34 cellular contexts compared by ENCODE assay signal in genomic region chr5:136101884-136102283, GRCh38.
"Had no signal": no experiment of that assay in that cellular context is flagged by ENCODE, and none has a peak within 500 bp of the region (broad histone marks: within the 10 kb centered on the region; RNA-seq: fewer than 3 reads in every experiment).

No MANE protein-coding gene starts in this region.

- H3K4me3 ChIP-seq: MG63 had no signal

- DNase-seq: Kasumi-1, MG63, MM.1S, MV-4-11, NCI-H1048, NCI-H1092, NCI-H1092 treated with DMSO at 0.1 percent for 48 hours, NCI-H1105, NCI-H1417, NCI-H1417 treated with DMSO at 0.1 percent for 48 hours, NCI-H1436, NCI-H1436 treated with DMSO at 0.1 percent for 48 hours, NCI-H146, NCI-H1694, NCI-H1694 treated with DMSO at 0.1 percent for 48 hours, NCI-H187, NCI-H187 treated with DMSO at 0.1 percent for 48 hours, NCI-H1930, NCI-H2029, NCI-H2081, NCI-H2081 treated with DMSO at 0.1 percent for 48 hours, NCI-H2107, NCI-H2171, NCI-H2171 treated with DMSO at 0.1 percent for 48 hours, NCI-H2227 treated with DMSO at 0.1 percent for 48 hours, NCI-H226, NCI-H345, NCI-H446, NCI-H446 treated with DMSO at 0.1 percent for 48 hours, NCI-H510A, NCI-H510A treated with DMSO at 0.1 percent for 48 hours, NCI-H524, NCI-H524 treated with DMSO at 0.1 percent for 48 hours, NCI-H526 had no signal

- H3K36me3 ChIP-seq: MG63 had no signal

- H3K9me3 ChIP-seq: MG63 had no signal
